Comparison of ENCODE assay signal across 8 cellular contexts in genomic region chr1:157992813-157993178, GRCh38. TPM values are rescaled to one million over a fixed set of nuclear protein-coding genes. Genes with fewer than 3 reads are reported as not detected.
DNase-seq lines count a peak whose midpoint lies in the region; ATAC-seq and TF ChIP-seq lines count a peak whose summit lies in the region.

No MANE protein-coding gene starts in this region.

- peaks cover 43% of the 10 kb centered on the region for H3K27me3 Mint-ChIP-seq in activated CD4-positive, alpha-beta T cell treated with anti-CD3 and anti-CD28 coated beads, Interleukin-2, amount 10 ng/mL, durations not matched to agents 24 days and 14 days

- TF ChIP-seq EP300 in tibial nerve (IDR thresholded peaks at IDR 0.05): no peak

- TF ChIP-seq CTCF in mammary epithelial cell (conservative IDR thresholded peaks at IDR 0.05 in 1 of 2, IDR thresholded peaks at IDR 0.05 in 1 of 2; ENCODE audit: extremely low read depth in 1 of 2, insufficient read depth in 1 of 2, low read depth in 1 of 2, low read length in 2 of 2) (no peak), lower lobe of right lung (IDR thresholded peaks at IDR 0.05) (no peak), tibial nerve (IDR thresholded peaks at IDR 0.05) (no peak)

- no peaks in the 10 kb centered on the region for H3K36me3 ChIP-seq in mammary epithelial cell (ENCODE audit: insufficient read depth, low read length)
- H3K36me3 ChIP-seq in lower lobe of right lung: no peaks in the 10 kb centered on the region
- H3K36me3 ChIP-seq in tibial nerve: no peaks in the 10 kb centered on the region

- H3K79me2 ChIP-seq in mammary epithelial cell (ENCODE audit: insufficient read depth, low read length): peaks cover 50% of the 10 kb centered on the region

- peak; percentile 11 to 18 for ATAC-seq in lower lobe of right lung

- intact Hi-C loops in activated CD4-positive, alpha-beta T cell treated with anti-CD3 and anti-CD28 coated beads, Interleukin-2, amount 10 ng/mL, durations not matched to agents 24 days and 14 days (cut with micrococcal nuclease): loop anchor here (1.0 kb wide), 3 partner anchors 29 to 133 kb away; no protein-coding TSS in a partner anchor
- intact Hi-C loops in mammary epithelial cell (cut with micrococcal nuclease) (loop anchor here (1.0 to 2.0 kb wide), 7 partner anchors 10 to 129 kb away; no protein-coding TSS in a partner anchor), lower lobe of right lung (cut with DNase I) (loop anchor here (10.0 kb wide), 1 partner anchor 102 kb away; no protein-coding TSS in a partner anchor)

- no peak overlapping the region for H3K9ac ChIP-seq in mammary epithelial cell (ENCODE audit: insufficient read depth, low read length)

- H3K9me3 Mint-ChIP-seq in activated CD4-positive, alpha-beta T cell treated with anti-CD3 and anti-CD28 coated beads, Interleukin-2, amount 10 ng/mL, durations not matched to agents 24 days and 14 days: no peaks in the 10 kb centered on the region

- H3K27me3 ChIP-seq in mammary epithelial cell (ENCODE audit: insufficient read depth, low read length): no peaks in the 10 kb centered on the region
- H3K27me3 ChIP-seq in lower lobe of right lung (ENCODE audit: low read depth): peaks cover 19% of the 10 kb centered on the region
- no peaks in the 10 kb centered on the region for H3K27me3 ChIP-seq in tibial nerve

- no TSS peak for BruUV-seq in mammary epithelial cell (replicated peaks; lab: Mats Ljungman, UMichigan)

- CTCF ChIA-PET in mammary epithelial cell (lab: Charles Lee; ENCODE audit: low non-redundant PET): interaction anchor here (0.5 to 2.8 kb wide), 7 partner anchors 45 to 409 kb away, joined by 3 to 36 read pairs (median 9); no protein-coding TSS in a partner anchor

- H3K4me3 ChIP-seq in mammary epithelial cell (replicated peaks in 1 of 3; ENCODE audit: insufficient read depth in 1 of 3, low read depth in 2 of 3, low read length in 3 of 3) (peak overlapping the region; percentile 77 to 86 (median 85)), lower lobe of right lung (peak overlapping the region; percentile 80), tibial nerve (peak overlapping the region; percentile 74 to 91 (median 84))

- H3K27ac Mint-ChIP-seq in activated CD4-positive, alpha-beta T cell treated with anti-CD3 and anti-CD28 coated beads, Interleukin-2, amount 10 ng/mL, durations not matched to agents 24 days and 14 days: no peak overlapping the region

- peaks cover 19% of the 10 kb centered on the region for H3K4me1 ChIP-seq in mammary epithelial cell (ENCODE audit: insufficient read depth, low read length)
- H3K4me1 ChIP-seq in lower lobe of right lung: peaks cover 18% of the 10 kb centered on the region
- peaks cover 0 to 45% (median 21%) of the 10 kb centered on the region in 4 donors for H3K4me1 ChIP-seq in tibial nerve

- H2AFZ ChIP-seq in mammary epithelial cell (ENCODE audit: low read depth, low read length): peak overlapping the region; percentile 87

- TF ChIP-seq POLR2A in tibial nerve (IDR thresholded peaks at IDR 0.05): no peak

- peak overlapping the region; percentile 46 for H3K4me2 ChIP-seq in mammary epithelial cell (ENCODE audit: insufficient read depth, low read depth, low read length)

- H3K27ac ChIP-seq in mammary epithelial cell (ENCODE audit: insufficient read depth, low read depth, low read length) (no peak overlapping the region), lower lobe of right lung (peak overlapping the region; percentile 41), tibial nerve (peak overlapping the region; percentile 81 to 97 (median 95))

- H3K9me3 ChIP-seq in mammary epithelial cell (replicated peaks; ENCODE audit: insufficient read depth, low read length): no peaks in the 10 kb centered on the region
- H3K9me3 ChIP-seq in lower lobe of right lung: no peaks in the 10 kb centered on the region
- H3K9me3 ChIP-seq in tibial nerve: no peaks in the 10 kb centered on the region

- DNase-seq in activated CD4-positive, alpha-beta T cell treated with anti-CD3 and anti-CD28 coated beads, Interleukin-2, amount 10 ng/mL, durations not matched to agents 24 days and 14 days: no peak
- no peak for DNase-seq in activated CD4-positive, alpha-beta T cell treated with anti-CD3 and anti-CD28 coated beads for 1 hour
- no peak for DNase-seq in mammary epithelial cell
- no peak for DNase-seq in lower lobe of right lung
- DNase-seq in tibial nerve (ENCODE audit: low spot score in 2 of 2): peak in 1 of 2 donors; percentile 41
- no peak for DNase-seq in DMS114 treated with DMSO at 0.1 percent for 48 hours (lab: John Stamatoyannopoulos, UW; ENCODE audit: unreplicated experiment)
- no peak for DNase-seq in stimulated activated CD4-positive, alpha-beta T cell treated with anti-CD3 and anti-CD28 coated beads, Interleukin-12 subunit alpha, Interleukin-12 subunit beta, amount 100 ng/mL, for 4 hours
- no peak for DNase-seq in DMS79 treated with DMSO at 0.1 percent for 48 hours (lab: John Stamatoyannopoulos, UW)

- no peaks in the 10 kb centered on the region for H3K36me3 Mint-ChIP-seq in activated CD4-positive, alpha-beta T cell treated with anti-CD3 and anti-CD28 coated beads, Interleukin-2, amount 10 ng/mL, durations not matched to agents 24 days and 14 days (ENCODE audit: low read depth)

- H4K20me1 ChIP-seq in mammary epithelial cell (ENCODE audit: insufficient read depth, low read length): no peaks in the 10 kb centered on the region

- H3K4me3 Mint-ChIP-seq in activated CD4-positive, alpha-beta T cell treated with anti-CD3 and anti-CD28 coated beads, Interleukin-2, amount 10 ng/mL, durations not matched to agents 24 days and 14 days: peak overlapping the region; percentile 58

- peaks cover 3% of the 10 kb centered on the region for H3K4me1 Mint-ChIP-seq in activated CD4-positive, alpha-beta T cell treated with anti-CD3 and anti-CD28 coated beads, Interleukin-2, amount 10 ng/mL, durations not matched to agents 24 days and 14 days

- WGBS in mammary epithelial cell (ENCODE audit: low coverage, missing lambda C conversion rate): 13% methylated on average over 3 of the region's 8 CpGs
- 0 to 1% methylated on average over 8 of the region's 8 CpGs for WGBS in tibial nerve, 2 donors

- dilution Hi-C loops in mammary epithelial cell (cut with HindIII; ENCODE audit: low sequenced_read_pairs): no loop called here

- in situ Hi-C loops in mammary epithelial cell (cut with MboI; ENCODE audit: low sequenced_read_pairs in 2 of 2): loop anchor here in 1 of 2 donors (5.0 to 10.0 kb wide), 2 partner anchors 35 to 112 kb away; no protein-coding TSS in a partner anchor

RNA-seq across cellular contexts. Expression of gene KIRREL1, which starts 0.6 kb away (rescaled TPM):
- total RNA-seq in activated CD4-positive, alpha-beta T cell treated with anti-CD3 and anti-CD28 coated beads, Interleukin-2, amount 10 ng/mL, durations not matched to agents 24 days and 14 days: 0.02 TPM in 1 of 2 replicates, not detected in the other
- total RNA-seq in mammary epithelial cell: 100 to 1,000 TPM in 1 of 2 donors, 10 to 100 TPM in 1; 92.2 to 130 TPM
- polyA plus RNA-seq in mammary epithelial cell: 43.7 TPM
- polyA minus RNA-seq in mammary epithelial cell: 159 TPM
- total RNA-seq in lower lobe of right lung: 26.9 TPM
- 10 to 100 TPM; 47.1 to 60.6 (median 50.7) TPM for total RNA-seq in tibial nerve

Comparison
In these comparisons a context has a peak if more than half of its experiments do, and no peak if none do; other contexts are left out.
1. RNA of gene KIRREL1, which starts 0.6 kb away (total RNA-seq): 92.2 to 130 TPM in mammary epithelial cell, 47.1 to 60.6 TPM in tibial nerve and 26.9 TPM in lower lobe of right lung (single experiment); 0.02 TPM in activated CD4-positive, alpha-beta T cell treated with anti-CD3 and anti-CD28 coated beads, Interleukin-2, amount 10 ng/mL, durations not matched to agents 24 days and 14 days; every median in the first group is over 10 times any median in the second.
2. Peak in every context shown above with its lines, with median percentiles within 50 percentile points of each other: H3K4me3 ChIP-seq.